ENCODE assay signal across 21 cellular contexts in the genomic region with DNA sequence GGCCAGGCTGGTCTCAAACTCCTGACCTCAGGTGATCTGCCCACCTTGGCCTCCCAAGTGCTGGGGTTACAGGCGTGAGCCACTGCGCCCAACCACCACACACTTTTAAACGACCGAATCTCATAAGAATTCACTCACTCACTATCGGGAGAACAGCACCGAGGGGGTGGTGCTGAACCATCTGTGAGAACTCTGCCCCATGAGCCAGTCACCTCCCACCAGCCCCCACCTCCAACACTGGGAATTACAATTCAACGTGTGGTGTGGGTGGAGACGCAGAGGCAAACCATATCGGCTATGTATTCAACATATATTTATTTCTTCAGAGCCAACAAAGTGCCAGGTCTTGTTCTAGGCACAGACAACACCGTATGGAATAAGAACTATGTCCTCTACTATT.
"Had no signal": no experiment of that assay in that cellular context is flagged by ENCODE, and none has a peak within 500 bp of the region (broad histone marks: within the 10 kb centered on the region; RNA-seq: fewer than 3 reads in every experiment).

No MANE protein-coding gene starts in this region.

- H3K27me3 ChIP-seq: colonic mucosa, esophagus squamous epithelium, gastrocnemius medialis, heart right ventricle had no signal

- H3K36me3 ChIP-seq: colonic mucosa, gastrocnemius medialis, lower lobe of right lung had no signal

- H3K9me3 ChIP-seq: colonic mucosa, esophagus squamous epithelium, gastrocnemius medialis, heart right ventricle, lower lobe of right lung, mucosa of descending colon had no signal

- H3K27ac ChIP-seq: colonic mucosa, epithelial cell of prostate, esophagus squamous epithelium, gastrocnemius medialis, heart right ventricle had no signal

- DNase-seq: colonic mucosa; cortex of kidney; effector CD8-positive, alpha-beta T cell; effector memory CD8-positive, alpha-beta T cell; endodermal cell; erythroblast; esophagus squamous epithelium; foreskin fibroblast; foreskin melanocyte; gastrocnemius medialis; heart right ventricle; hippocampal formation; kidney; kidney glomerular epithelial cell; left colon; left ventricle myocardium superior; lower lobe of right lung; mesenchymal stem cell; mucosa of descending colon; naive B cell had no signal

- H3K4me3 ChIP-seq: colonic mucosa, esophagus squamous epithelium, gastrocnemius medialis, heart right ventricle, lower lobe of right lung, mucosa of descending colon had no signal

- H3K4me1 ChIP-seq: colonic mucosa had no signal
